ENCODE assay signal across 27 cellular contexts in the genomic region with DNA sequence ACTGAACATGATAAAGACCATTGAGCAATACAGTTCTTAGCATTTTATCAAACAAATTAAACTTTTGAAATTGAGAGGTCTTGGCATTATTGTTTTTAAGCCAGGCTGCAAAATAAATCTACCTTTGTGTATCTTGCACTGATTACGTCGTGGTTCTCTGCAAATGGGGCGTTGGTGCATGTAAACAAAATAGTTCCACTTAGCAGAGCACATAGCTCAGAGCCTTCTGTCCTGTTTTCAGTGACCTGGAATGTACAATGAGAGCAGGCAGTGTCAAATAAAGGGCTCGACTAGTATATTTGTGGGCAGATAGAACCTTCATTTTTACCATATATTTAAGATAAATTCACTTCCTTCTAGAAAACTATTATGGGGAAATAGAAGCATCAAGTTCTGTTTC.
"Had no signal": no experiment of that assay in that cellular context is flagged by ENCODE, and none has a peak within 500 bp of the region (broad histone marks: within the 10 kb centered on the region; RNA-seq: fewer than 3 reads in every experiment).

No MANE protein-coding gene starts in this region.

- H3K4me3 Mint-ChIP-seq: naive thymus-derived CD4-positive, alpha-beta T cell; natural killer cell; nephron; neural crest cell; stimulated activated effector memory CD8-positive, alpha-beta T cell treated with anti-CD3 and anti-CD28 coated beads, Interleukin-12 subunit alpha, Interleukin-12 subunit beta, amount 100 ng/mL, for 72 hours; stimulated activated naive B cell treated with anti-CD40 and anti-IgM and Interleukin-4, amounts not matched to agents 10 μg/mL and 1 μg/mL and 100 μg/mL, for 72 hours; stimulated activated naive CD8-positive, alpha-beta T cell treated with anti-CD3 and anti-CD28 coated beads, Interleukin-15, Interleukin-2, amounts not matched to agents 100 ng/mL and 50 ng/mL, for 24 hours had no signal

- H3K4me1 Mint-ChIP-seq: naive thymus-derived CD4-positive, alpha-beta T cell; natural killer cell; nephron; stimulated activated effector memory CD8-positive, alpha-beta T cell treated with anti-CD3 and anti-CD28 coated beads, Interleukin-12 subunit alpha, Interleukin-12 subunit beta, amount 100 ng/mL, for 72 hours; stimulated activated naive B cell treated with anti-CD40 and anti-IgM and Interleukin-4, amounts not matched to agents 10 μg/mL and 1 μg/mL and 100 μg/mL, for 72 hours had no signal

- H3K27ac Mint-ChIP-seq: naive thymus-derived CD4-positive, alpha-beta T cell; natural killer cell; nephron; stimulated activated effector memory CD8-positive, alpha-beta T cell treated with anti-CD3 and anti-CD28 coated beads, Interleukin-12 subunit alpha, Interleukin-12 subunit beta, amount 100 ng/mL, for 72 hours; stimulated activated naive B cell treated with anti-CD40 and anti-IgM and Interleukin-4, amounts not matched to agents 10 μg/mL and 1 μg/mL and 100 μg/mL, for 72 hours; stimulated activated naive CD8-positive, alpha-beta T cell treated with anti-CD3 and anti-CD28 coated beads, Interleukin-15, Interleukin-2, amounts not matched to agents 100 ng/mL and 50 ng/mL, for 24 hours had no signal

- H3K9me3 Mint-ChIP-seq: nephron; neural crest cell; stimulated activated effector memory CD8-positive, alpha-beta T cell treated with anti-CD3 and anti-CD28 coated beads, Interleukin-12 subunit alpha, Interleukin-12 subunit beta, amount 100 ng/mL, for 72 hours; stimulated activated naive B cell treated with anti-CD40 and anti-IgM and Interleukin-4, amounts not matched to agents 10 μg/mL and 1 μg/mL and 100 μg/mL, for 72 hours; stimulated activated naive CD8-positive, alpha-beta T cell treated with anti-CD3 and anti-CD28 coated beads, Interleukin-15, Interleukin-2, amounts not matched to agents 100 ng/mL and 50 ng/mL, for 24 hours had no signal

- ATAC-seq: naive thymus-derived CD4-positive, alpha-beta T cell; natural killer cell; pancreas; right cardiac atrium; sciatic nerve; stimulated activated effector memory CD8-positive, alpha-beta T cell treated with anti-CD3 and anti-CD28 coated beads, Interleukin-12 subunit alpha, Interleukin-12 subunit beta, amount 100 ng/mL, for 72 hours; stimulated activated naive B cell treated with anti-CD40 and anti-IgM and Interleukin-4, amounts not matched to agents 10 μg/mL and 1 μg/mL and 100 μg/mL, for 72 hours had no signal

- H3K36me3 ChIP-seq: neutrophil, pancreas, prostate gland, spleen, stomach, thoracic aorta, thyroid gland, tibial nerve, upper lobe of left lung, uterus had no signal

- H3K27ac ChIP-seq: neutrophil, pancreas, prostate gland, skin epidermis, spleen, stomach, thoracic aorta, thyroid gland, tibial nerve, upper lobe of left lung, uterus had no signal

- H3K36me3 Mint-ChIP-seq: naive thymus-derived CD4-positive, alpha-beta T cell; natural killer cell; stimulated activated effector memory CD8-positive, alpha-beta T cell treated with anti-CD3 and anti-CD28 coated beads, Interleukin-12 subunit alpha, Interleukin-12 subunit beta, amount 100 ng/mL, for 72 hours; stimulated activated naive B cell treated with anti-CD40 and anti-IgM and Interleukin-4, amounts not matched to agents 10 μg/mL and 1 μg/mL and 100 μg/mL, for 72 hours had no signal

- H3K4me1 ChIP-seq: prostate gland, spleen, stomach, tibial nerve, upper lobe of left lung, uterus had no signal

- H3K27me3 ChIP-seq: neutrophil, pancreas, spleen, stomach, thyroid gland, tibial nerve, upper lobe of left lung, uterus had no signal

- H3K9me3 ChIP-seq: neutrophil, pancreas, prostate gland, spleen, stomach, thoracic aorta, thyroid gland, tibial nerve, upper lobe of left lung, uterus had no signal

- H3K27me3 Mint-ChIP-seq: stimulated activated naive B cell treated with anti-CD40 and anti-IgM and Interleukin-4, amounts not matched to agents 10 μg/mL and 1 μg/mL and 100 μg/mL, for 72 hours; stimulated activated naive CD8-positive, alpha-beta T cell treated with anti-CD3 and anti-CD28 coated beads, Interleukin-15, Interleukin-2, amounts not matched to agents 100 ng/mL and 50 ng/mL, for 24 hours had no signal

- DNase-seq: naive thymus-derived CD4-positive, alpha-beta T cell; natural killer cell; nucleus accumbens; pancreas; right cardiac atrium; spleen; stimulated activated CD4-positive, alpha-beta T cell treated with anti-CD3 and anti-CD28 coated beads, Interleukin-12 subunit alpha, Interleukin-12 subunit beta, amount 100 ng/mL, for 4 hours; stimulated activated CD4-positive, alpha-beta T cell treated with anti-CD3 and anti-CD28 coated beads, Interleukin-1b, Interleukin-23, amount 100 ng/mL, for 48 hours; stimulated activated CD4-positive, alpha-beta T cell treated with anti-CD3 and anti-CD28 coated beads, Interleukin-4, amount 100 ng/mL, for 24 hours; stimulated activated naive B cell treated with anti-CD40 and anti-IgM and Interleukin-4, amounts not matched to agents 10 μg/mL and 1 μg/mL and 100 μg/mL, for 72 hours; stimulated activated naive CD4-positive, alpha-beta T cell treated with Interleukin-2 at 50 U/mL for 16 hours; stomach; thyroid gland; trophoblast cell; upper lobe of left lung; uterus had no signal

- FAIRE-seq: pancreas had no signal

- H3K4me2 ChIP-seq: smooth muscle cell had no signal

- H3K4me3 ChIP-seq: pancreas, prostate gland, skin epidermis, smooth muscle cell, spleen, stomach, thoracic aorta, thyroid gland, tibial nerve, upper lobe of left lung, uterus had no signal
